10 cellular contexts compared by ENCODE assay signal in the genomic region with DNA sequence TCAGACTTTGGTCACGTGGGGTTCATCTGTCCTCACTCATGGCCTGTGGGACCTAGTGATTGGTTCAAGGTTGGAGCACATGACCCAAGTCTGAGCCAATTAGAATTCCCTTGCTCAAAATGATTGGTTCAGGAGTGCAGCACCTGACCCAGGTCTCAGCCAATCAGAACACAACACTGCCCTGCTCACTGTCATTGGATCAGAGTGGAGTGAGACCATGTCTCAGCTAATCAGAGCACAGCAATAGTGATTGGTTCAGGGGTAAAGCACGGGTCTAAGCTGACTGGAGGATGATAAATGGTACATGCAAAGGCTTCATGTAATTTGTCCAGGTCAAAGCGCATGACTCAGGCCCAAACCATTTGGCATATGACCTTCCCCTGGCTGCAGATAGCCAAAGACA.
A peak's percentile ranks its signal among the peaks of the same experiment; 100 is the strongest.
DNase-seq lines count a peak whose midpoint lies in the region; TF ChIP-seq lines count a peak whose summit lies in the region.
"Had no signal": no experiment of that assay in that cellular context is flagged by ENCODE, and none has a peak within 500 bp of the region (broad histone marks: within the 10 kb centered on the region; RNA-seq: fewer than 3 reads in every experiment).

No MANE protein-coding gene starts in this region.

- intact Hi-C loops in activated T-helper 1 cell treated with anti-CD3 and anti-CD28 coated beads, Interleukin-12 subunit alpha, Interleukin-12 subunit beta, Interleukin-2, Interleukin-4 antibody, amounts not matched to agents 30 ng/mL and 10 ng/mL and 1 ng/mL, durations not matched to agents 14 hours and 24 hours and 36 hours (cut with micrococcal nuclease): no loop called here

- no peak overlapping the region for H3K27ac ChIP-seq in smooth muscle cell (ENCODE audit: low read depth)
- H3K27ac ChIP-seq: HL-60 had no signal

- no peaks in the 10 kb centered on the region for H3K27me3 Mint-ChIP-seq in activated T-helper 1 cell treated with anti-CD3 and anti-CD28 coated beads, Interleukin-12 subunit alpha, Interleukin-12 subunit beta, Interleukin-2, Interleukin-4 antibody, amounts not matched to agents 30 ng/mL and 10 ng/mL and 1 ng/mL, durations not matched to agents 14 hours and 24 hours and 36 hours (ENCODE audit: insufficient read depth)

- H3K79me2 ChIP-seq in smooth muscle cell (ENCODE audit: low read depth): no peaks in the 10 kb centered on the region

- no peak overlapping the region for H2AFZ ChIP-seq in smooth muscle cell (ENCODE audit: low read depth)

- peaks cover 42% of the 10 kb centered on the region for H3K36me3 Mint-ChIP-seq in activated T-helper 1 cell treated with anti-CD3 and anti-CD28 coated beads, Interleukin-12 subunit alpha, Interleukin-12 subunit beta, Interleukin-2, Interleukin-4 antibody, amounts not matched to agents 30 ng/mL and 10 ng/mL and 1 ng/mL, durations not matched to agents 14 hours and 24 hours and 36 hours (ENCODE audit: low read depth)

- no peaks in the 10 kb centered on the region for H3K4me1 ChIP-seq in smooth muscle cell (ENCODE audit: low read depth)

- H3F3A ChIP-seq in smooth muscle cell (ENCODE audit: low read depth): no peaks in the 10 kb centered on the region

- no peaks in the 10 kb centered on the region for H3K9me3 ChIP-seq in smooth muscle cell (replicated peaks; ENCODE audit: low read depth)
- H3K9me3 ChIP-seq: esophagus squamous epithelium had no signal

- no peak overlapping the region for H3K9ac ChIP-seq in smooth muscle cell (ENCODE audit: low read depth)

- peak overlapping the region; percentile 17 for H3K27ac Mint-ChIP-seq in activated T-helper 1 cell treated with anti-CD3 and anti-CD28 coated beads, Interleukin-12 subunit alpha, Interleukin-12 subunit beta, Interleukin-2, Interleukin-4 antibody, amounts not matched to agents 30 ng/mL and 10 ng/mL and 1 ng/mL, durations not matched to agents 14 hours and 24 hours and 36 hours

- no peak overlapping the region for H3K4me2 ChIP-seq in smooth muscle cell

- H3K9me3 Mint-ChIP-seq in activated T-helper 1 cell treated with anti-CD3 and anti-CD28 coated beads, Interleukin-12 subunit alpha, Interleukin-12 subunit beta, Interleukin-2, Interleukin-4 antibody, amounts not matched to agents 30 ng/mL and 10 ng/mL and 1 ng/mL, durations not matched to agents 14 hours and 24 hours and 36 hours: no peaks in the 10 kb centered on the region

- TF ChIP-seq CTCF in smooth muscle cell (IDR thresholded peaks at IDR 0.05; ENCODE audit: borderline replicate concordance, insufficient read depth, poor library complexity, severe bottlenecking): no peak

- no peaks in the 10 kb centered on the region for H3K36me3 ChIP-seq in smooth muscle cell (ENCODE audit: low read depth)

- peaks cover 43% of the 10 kb centered on the region for H3K4me1 Mint-ChIP-seq in activated T-helper 1 cell treated with anti-CD3 and anti-CD28 coated beads, Interleukin-12 subunit alpha, Interleukin-12 subunit beta, Interleukin-2, Interleukin-4 antibody, amounts not matched to agents 30 ng/mL and 10 ng/mL and 1 ng/mL, durations not matched to agents 14 hours and 24 hours and 36 hours (ENCODE audit: low read depth)

- no peak overlapping the region for H3K4me3 ChIP-seq in smooth muscle cell
- H3K4me3 ChIP-seq: esophagus squamous epithelium had no signal

- WGBS in smooth muscle cell (ENCODE audit: low lambda C conversion rate): 94% methylated on average over 3 of the region's 3 CpGs

- no peak overlapping the region for H3K4me3 Mint-ChIP-seq in activated T-helper 1 cell treated with anti-CD3 and anti-CD28 coated beads, Interleukin-12 subunit alpha, Interleukin-12 subunit beta, Interleukin-2, Interleukin-4 antibody, amounts not matched to agents 30 ng/mL and 10 ng/mL and 1 ng/mL, durations not matched to agents 14 hours and 24 hours and 36 hours

- no peaks in the 10 kb centered on the region for H4K20me1 ChIP-seq in smooth muscle cell (ENCODE audit: low read depth)

- no peaks in the 10 kb centered on the region for H3K27me3 ChIP-seq in smooth muscle cell (ENCODE audit: low read depth)
- H3K27me3 ChIP-seq: esophagus squamous epithelium had no signal

- peak; percentile 22 for DNase-seq in AG08396 (ENCODE audit: low spot score)
- peak; percentile 58 for DNase-seq in HCEC 1CT
- no peak for DNase-seq in activated T-helper 1 cell treated with anti-CD3 and anti-CD28 coated beads, Interleukin-12 subunit alpha, Interleukin-12 subunit beta, Interleukin-2, Interleukin-4 antibody, amounts not matched to agents 30 ng/mL and 10 ng/mL and 1 ng/mL, durations not matched to agents 14 hours and 24 hours and 36 hours (ENCODE audit: low spot score)
- DNase-seq in iris pigment epithelial cell (ENCODE audit: low read depth): peak; percentile 61
- no peak for DNase-seq in smooth muscle cell (lab: John Stamatoyannopoulos, UW; ENCODE audit: unreplicated experiment)
- no peak for DNase-seq in NK-92 (lab: John Stamatoyannopoulos, UW; ENCODE audit: unreplicated experiment)
- DNase-seq in NCI-H2196 treated with DMSO at 0.1 percent for 48 hours (lab: John Stamatoyannopoulos, UW; ENCODE audit: unreplicated experiment): no peak
- no peak for DNase-seq in activated CD4-positive, alpha-beta T cell treated with anti-CD3 and anti-CD28 coated beads for 4 hours
- DNase-seq: esophagus squamous epithelium had no signal

Comparison
In these comparisons a context has a peak if more than half of its experiments do, and no peak if none do; other contexts are left out.
1. DNase-seq: peak in AG08396 (single experiment), HCEC 1CT (single experiment) and iris pigment epithelial cell (single experiment); none in activated T-helper 1 cell treated with anti-CD3 and anti-CD28 coated beads, Interleukin-12 subunit alpha, Interleukin-12 subunit beta, Interleukin-2, Interleukin-4 antibody, amounts not matched to agents 30 ng/mL and 10 ng/mL and 1 ng/mL, durations not matched to agents 14 hours and 24 hours and 36 hours (single experiment), smooth muscle cell (single experiment), NK-92 (single experiment), NCI-H2196 treated with DMSO at 0.1 percent for 48 hours (single experiment) and activated CD4-positive, alpha-beta T cell treated with anti-CD3 and anti-CD28 coated beads for 4 hours (0 of 2).